1 cellular context compared by ENCODE assay signal in the genomic region with DNA sequence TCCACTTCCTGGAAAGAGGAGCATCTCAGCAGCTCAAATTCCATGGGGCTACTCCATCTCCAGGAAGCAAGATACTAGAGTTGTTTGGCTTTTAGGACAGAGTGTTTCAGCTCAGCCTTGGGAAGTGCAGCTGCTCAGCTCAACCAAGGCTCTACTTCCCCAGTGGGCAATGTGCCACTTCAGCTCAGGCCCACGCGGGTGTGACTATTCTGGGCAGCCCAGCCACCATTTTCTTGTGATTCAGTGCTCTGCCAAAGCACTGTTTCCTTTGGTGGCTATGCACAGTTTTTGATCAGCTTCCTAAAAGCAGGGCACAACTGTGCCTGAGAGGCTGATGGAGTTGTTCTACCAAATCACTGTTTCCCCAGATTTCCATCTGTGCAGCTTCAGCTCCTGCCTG.
TF ChIP-seq lines count a peak whose summit lies in the region.

No MANE protein-coding gene starts in this region.

TF ChIP-seq in H1, 55 proteins besides CTCF, POLR2A, EP300 and RAD21 (continued from another document):
- TF ChIP-seq SIN3A (conservative IDR thresholded peaks at IDR 0.05 in 1 of 2, IDR thresholded peaks at IDR 0.05 in 1 of 2; ENCODE audit: low read depth in 1 of 2, low read length in 2 of 2), result no peak
- no peak for TF ChIP-seq FOSL1 (IDR thresholded peaks at IDR 0.05; ENCODE audit: insufficient read depth, low read depth, low read length)
- TF ChIP-seq CREB1 (IDR thresholded peaks at IDR 0.05), result no peak
